Comparison of ENCODE assay signal across 18 cellular contexts in the genomic region with DNA sequence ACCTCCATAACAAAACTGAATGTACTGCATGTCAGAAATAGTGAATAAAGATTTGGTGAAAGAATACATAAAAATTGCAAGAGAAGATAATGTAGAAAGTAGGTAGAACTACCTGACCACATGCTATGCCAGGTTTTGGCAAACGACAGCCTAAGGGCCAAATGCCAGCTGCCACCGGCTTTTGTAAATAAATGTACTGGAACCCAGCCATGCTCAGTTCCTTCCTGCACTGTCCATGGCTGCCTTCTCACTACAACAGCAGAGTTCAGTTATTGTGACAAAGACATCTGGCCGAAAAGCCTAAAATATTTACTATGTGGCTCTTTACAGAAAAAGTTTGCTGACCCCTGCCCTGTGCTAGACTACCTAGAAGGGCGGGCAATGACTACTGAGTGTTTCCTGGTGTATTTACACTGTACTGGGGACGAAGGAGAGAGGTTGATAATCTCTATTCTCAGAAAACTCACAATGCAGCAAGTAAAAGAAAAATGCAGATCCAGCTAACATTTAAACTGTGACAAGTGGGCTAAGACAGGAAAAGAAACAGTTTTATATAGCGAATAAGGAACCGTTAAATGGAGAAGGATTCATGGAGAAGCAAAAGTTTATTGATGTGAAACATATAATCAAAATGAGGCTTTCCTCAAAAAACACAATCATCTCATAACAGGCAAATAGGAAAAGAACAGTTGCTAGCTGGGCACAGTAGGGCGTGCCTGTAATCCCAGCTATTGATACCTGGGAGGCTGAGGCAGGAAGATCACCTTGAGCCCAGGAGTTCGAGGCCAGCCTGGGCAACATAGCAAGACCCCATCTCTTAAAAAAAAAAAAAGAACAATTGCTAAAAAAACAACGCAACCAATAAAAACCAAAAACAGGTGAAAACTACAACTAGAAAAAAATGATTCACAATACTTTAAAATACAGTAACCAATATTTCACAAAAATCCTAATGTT. TPM values are rescaled to one million over a fixed set of nuclear protein-coding genes. Genes with fewer than 3 reads are reported as not detected.
DNase-seq lines count a peak whose midpoint lies in the region; ATAC-seq and TF ChIP-seq lines count a peak whose summit lies in the region.
"Had no signal": no experiment of that assay in that cellular context is flagged by ENCODE, and none has a peak within 500 bp of the region (broad histone marks: within the 10 kb centered on the region; RNA-seq: fewer than 3 reads in every experiment).

No MANE protein-coding gene starts in this region.

- no peaks in the 10 kb centered on the region for H3K27me3 Mint-ChIP-seq in activated CD8-positive, alpha-beta T cell treated with anti-CD3 and anti-CD28 coated beads for 36 hours
- H3K27me3 Mint-ChIP-seq: activated T-helper 17 cell treated with anti-CD3 and anti-CD28 coated beads, Interleukin-2, amount 50 U/mL, for 72 hours; CD4-positive, alpha-beta T cell; progenitor cell of endocrine pancreas had no signal

- H3K9me3 Mint-ChIP-seq in activated CD8-positive, alpha-beta T cell treated with anti-CD3 and anti-CD28 coated beads for 36 hours: no peaks in the 10 kb centered on the region
- H3K9me3 Mint-ChIP-seq: activated T-helper 17 cell treated with anti-CD3 and anti-CD28 coated beads, Interleukin-2, amount 50 U/mL, for 72 hours; CD4-positive, alpha-beta T cell had no signal

- no peak overlapping the region for H3K27ac Mint-ChIP-seq in activated CD8-positive, alpha-beta T cell treated with anti-CD3 and anti-CD28 coated beads for 36 hours
- H3K27ac Mint-ChIP-seq: activated CD8-positive, alpha-beta T cell treated with anti-CD3 and anti-CD28 coated beads, Interleukin-2, amount 10 ng/mL, durations not matched to agents 7 days and 5 days; activated T-helper 17 cell treated with anti-CD3 and anti-CD28 coated beads, Interleukin-2, amount 50 U/mL, for 72 hours; CD4-positive, alpha-beta T cell; progenitor cell of endocrine pancreas had no signal

- H3K36me3 Mint-ChIP-seq in activated CD8-positive, alpha-beta T cell treated with anti-CD3 and anti-CD28 coated beads for 36 hours (ENCODE audit: low read depth): peaks cover 36% of the 10 kb centered on the region

- 43 to 57% (median 53%) methylated on average over 10 of the region's 10 CpGs for WGBS in stomach, 5 donors

- H3K4me3 ChIP-seq in endocrine pancreas (ENCODE audit: control insufficient read depth, insufficient read depth, low read length): peak overlapping the region; percentile 20
- H3K4me3 ChIP-seq in stomach: no peak overlapping the region
- H3K4me3 ChIP-seq: SK-N-MC had no signal

- intact Hi-C loops in stomach (cut with DNase I; ENCODE audit: low total_unique reads): no loop called here
- intact Hi-C loops in activated CD8-positive, alpha-beta T cell treated with anti-CD3 and anti-CD28 coated beads for 36 hours (cut with micrococcal nuclease): no loop called here

- no peak overlapping the region for H3K9ac ChIP-seq in endocrine pancreas (ENCODE audit: control insufficient read depth, insufficient read depth, low read length)

- H3K36me3 ChIP-seq in endocrine pancreas (ENCODE audit: control insufficient read depth, insufficient read depth, low read length): no peaks in the 10 kb centered on the region
- H3K36me3 ChIP-seq in stomach: peaks cover 27 to 98% (median 95%) of the 10 kb centered on the region in 4 donors

- H3K4me1 ChIP-seq in endocrine pancreas (ENCODE audit: control insufficient read depth, insufficient read depth, low read length) (peaks cover 7% of the 10 kb centered on the region), stomach (peaks cover 0 to 15% (median 5%) of the 10 kb centered on the region in 4 donors)

- H3K4me1 Mint-ChIP-seq in activated CD8-positive, alpha-beta T cell treated with anti-CD3 and anti-CD28 coated beads for 36 hours (ENCODE audit: low read depth): no peaks in the 10 kb centered on the region
- H3K4me1 Mint-ChIP-seq: activated T-helper 17 cell treated with anti-CD3 and anti-CD28 coated beads, Interleukin-2, amount 50 U/mL, for 72 hours had no signal

- H3K4me3 Mint-ChIP-seq in activated CD8-positive, alpha-beta T cell treated with anti-CD3 and anti-CD28 coated beads for 36 hours: no peak overlapping the region
- H3K4me3 Mint-ChIP-seq: activated CD8-positive, alpha-beta T cell treated with anti-CD3 and anti-CD28 coated beads, Interleukin-2, amount 10 ng/mL, durations not matched to agents 7 days and 5 days; activated T-helper 17 cell treated with anti-CD3 and anti-CD28 coated beads, Interleukin-2, amount 50 U/mL, for 72 hours; CD4-positive, alpha-beta T cell had no signal

- no peak for ATAC-seq in activated CD8-positive, alpha-beta T cell treated with anti-CD3 and anti-CD28 coated beads for 36 hours
- no peak for ATAC-seq in GM21825 (IDR thresholded peaks at IDR 0.05; ENCODE audit: unreplicated experiment)
- ATAC-seq: activated CD8-positive, alpha-beta T cell treated with anti-CD3 and anti-CD28 coated beads, Interleukin-2, amount 10 ng/mL, durations not matched to agents 7 days and 5 days; activated T-helper 17 cell treated with anti-CD3 and anti-CD28 coated beads, Interleukin-2, amount 50 U/mL, for 72 hours; esophagus mucosa had no signal

- no peak for TF ChIP-seq EP300 in stomach (IDR thresholded peaks at IDR 0.05)

- no peak for TF ChIP-seq CTCF in stomach (IDR thresholded peaks at IDR 0.05)
- no peak for TF ChIP-seq CTCF in activated CD8-positive, alpha-beta T cell treated with anti-CD3 and anti-CD28 coated beads for 36 hours (IDR thresholded peaks at IDR 0.05)

- no peak overlapping the region for H3K27ac ChIP-seq in stomach
- H3K27ac ChIP-seq: SK-N-MC had no signal

- H3K27me3 ChIP-seq in endocrine pancreas (ENCODE audit: control insufficient read depth, insufficient read depth, low read length): no peaks in the 10 kb centered on the region
- H3K27me3 ChIP-seq in stomach: no peaks in the 10 kb centered on the region

- POLR2A ChIA-PET in activated CD8-positive, alpha-beta T cell treated with anti-CD3 and anti-CD28 coated beads for 36 hours (lab: Charles Lee): no interaction called here

- no peak for TF ChIP-seq POLR2A in stomach (IDR thresholded peaks at IDR 0.05)

- DNase-seq in DMS79 treated with DMSO at 0.1 percent for 48 hours (lab: John Stamatoyannopoulos, UW): peak; percentile 22
- no peak for DNase-seq in DMS79 (lab: John Stamatoyannopoulos, UW)
- peak; percentile 33 for DNase-seq in NCI-H774 (lab: John Stamatoyannopoulos, UW)
- DNase-seq in stomach: peak; percentile 91
- DNase-seq in T1000 (lab: John Stamatoyannopoulos, UW): no peak
- no peak for DNase-seq in activated CD8-positive, alpha-beta T cell treated with anti-CD3 and anti-CD28 coated beads for 36 hours
- DNase-seq: activated CD8-positive, alpha-beta T cell treated with anti-CD3 and anti-CD28 coated beads, Interleukin-2, amount 10 ng/mL, durations not matched to agents 7 days and 5 days; CD4-positive, alpha-beta T cell; GDM1; Kasumi-1; kidney; NCI-H1930 had no signal

- CTCF ChIA-PET in activated CD8-positive, alpha-beta T cell treated with anti-CD3 and anti-CD28 coated beads for 36 hours (lab: Charles Lee): interaction anchor here (1.0 kb wide), 1 partner anchor 14 kb away, joined by 3 read pairs; a partner anchor contains a TSS

- H3K9me3 ChIP-seq in endocrine pancreas (ENCODE audit: control insufficient read depth, low read length) (no peaks in the 10 kb centered on the region), stomach (no peaks in the 10 kb centered on the region)

RNA-seq across cellular contexts. Expression of a gene that starts 13.7 kb away (rescaled TPM):
- 10 to 100 TPM in 2 of 5 donors, 1 to 10 TPM in 3; 4.1 to 51.9 (median 8.1) TPM for total RNA-seq in stomach
- 10 to 100 TPM in 2 of 3 donors, 1 to 10 TPM in 1; 8.5 to 16.8 (median 12.5) TPM for polyA plus RNA-seq in stomach
- 10 to 100 TPM; 10.7 to 12.6 TPM for total RNA-seq in activated CD8-positive, alpha-beta T cell treated with anti-CD3 and anti-CD28 coated beads for 36 hours

RNA-seq across cellular contexts. Expression of a gene that starts 13.9 kb away (rescaled TPM):
- total RNA-seq in stomach: 100 to 1,000 TPM in 4 of 5 donors, 10 to 100 TPM in 1; 93.6 to 518 (median 250) TPM
- polyA plus RNA-seq in stomach: 100 to 1,000 TPM; 400 to 648 (median 424) TPM
- 100 to 1,000 TPM; 282 to 292 TPM for total RNA-seq in activated CD8-positive, alpha-beta T cell treated with anti-CD3 and anti-CD28 coated beads for 36 hours

RNA-seq across cellular contexts. Expression of a gene that starts 44.2 kb away (rescaled TPM):
- 10 to 100 TPM in 2 of 5 donors, 1 to 10 TPM in 3; 3.7 to 13.4 (median 6.5) TPM for total RNA-seq in stomach
- polyA plus RNA-seq in stomach: 10 to 100 TPM in 1 of 3 donors, 1 to 10 TPM in 2; 2.3 to 11.3 (median 4.4) TPM
- total RNA-seq in activated CD8-positive, alpha-beta T cell treated with anti-CD3 and anti-CD28 coated beads for 36 hours: 10 to 100 TPM; 12.5 to 12.7 TPM

Comparison
In these comparisons a context has a peak if more than half of its experiments do, and no peak if none do; other contexts are left out.
1. DNase-seq: peak in DMS79 treated with DMSO at 0.1 percent for 48 hours (single experiment), NCI-H774 (single experiment) and stomach (single experiment); none in DMS79 (single experiment), T1000 (single experiment) and activated CD8-positive, alpha-beta T cell treated with anti-CD3 and anti-CD28 coated beads for 36 hours (single experiment).